ENCODE assay signal across 25 cellular contexts in the genomic region with DNA sequence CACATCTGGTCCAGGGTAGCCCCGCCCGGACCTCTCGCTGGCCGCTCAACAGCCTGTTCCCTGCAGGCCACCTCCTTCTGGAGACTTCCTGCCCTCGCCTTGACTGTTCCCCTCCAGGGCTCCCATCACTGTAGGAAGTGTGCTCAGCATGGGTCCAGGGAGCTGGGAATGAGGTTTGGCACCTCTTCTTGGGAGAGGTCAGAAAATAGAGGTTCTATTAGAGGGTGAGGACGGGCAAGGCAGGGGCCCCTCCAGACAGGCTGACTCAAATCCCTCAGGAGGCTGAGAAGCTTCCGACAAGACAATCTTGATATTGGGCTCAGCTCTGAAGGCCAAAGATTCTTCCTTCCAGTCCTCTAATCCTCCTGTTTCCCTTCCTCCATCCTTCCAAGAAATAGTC. TPM values are rescaled to one million over a fixed set of nuclear protein-coding genes. Genes with fewer than 3 reads are reported as not detected.
A peak's percentile ranks its signal among the peaks of the same experiment; 100 is the strongest.
DNase-seq lines count a peak whose midpoint lies in the region; ATAC-seq, FAIRE-seq and TF ChIP-seq lines count a peak whose summit lies in the region.
"Had no signal": no experiment of that assay in that cellular context is flagged by ENCODE, and none has a peak within 500 bp of the region (broad histone marks: within the 10 kb centered on the region; RNA-seq: fewer than 3 reads in every experiment).

No MANE protein-coding gene starts in this region.

- H3K27ac Mint-ChIP-seq in astrocyte (ENCODE audit: unreplicated experiment) = no peak overlapping the region
- no peak overlapping the region for H3K27ac Mint-ChIP-seq in CD4-positive, alpha-beta T cell
- H3K27ac Mint-ChIP-seq: activated naive CD4-positive, alpha-beta T cell treated with anti-CD3 and anti-CD28 coated beads, Interleukin-2, amount 50 U/mL, for 72 hours; HFFc6; naive B cell had no signal

- TF ChIP-seq EP300 in gastroesophageal sphincter (IDR thresholded peaks at IDR 0.05) (no peak), ovary (IDR thresholded peaks at IDR 0.05) (no peak)

- H3K27ac ChIP-seq in GM23248 = no peak overlapping the region
- H3K27ac ChIP-seq in astrocyte (ENCODE audit: low read depth, low read length) = no peak overlapping the region
- peak overlapping the region in 3 of 4 donors; percentile 4 to 31 (median 11) for H3K27ac ChIP-seq in gastroesophageal sphincter
- H3K27ac ChIP-seq in ovary = no peak overlapping the region
- H3K27ac ChIP-seq in CD4-positive, alpha-beta T cell (ENCODE audit: low read depth, low read length) = no peak overlapping the region

- TF ChIP-seq POLR2A in gastroesophageal sphincter (IDR thresholded peaks at IDR 0.05) (no peak), ovary (IDR thresholded peaks at IDR 0.05) (no peak)

- H3K9ac ChIP-seq in GM23248 = no peak overlapping the region
- no peak overlapping the region for H3K9ac ChIP-seq in astrocyte (ENCODE audit: low read length)

- peaks cover 4% of the 10 kb centered on the region for H3K27me3 Mint-ChIP-seq in astrocyte (ENCODE audit: low read depth, unreplicated experiment)
- peaks cover 6% of the 10 kb centered on the region for H3K27me3 Mint-ChIP-seq in CD4-positive, alpha-beta T cell

- TF ChIP-seq CTCF in astrocyte (IDR thresholded peaks at IDR 0.05; ENCODE audit: insufficient read depth, low read depth, low read length) = no peak
- TF ChIP-seq CTCF in gastroesophageal sphincter (IDR thresholded peaks at IDR 0.05) = no peak
- TF ChIP-seq CTCF in ovary (IDR thresholded peaks at IDR 0.05) = no peak
- no peak for TF ChIP-seq CTCF in CD4-positive, alpha-beta T cell (IDR thresholded peaks at IDR 0.05)

- no peaks in the 10 kb centered on the region for H4K20me1 ChIP-seq in GM23248 (ENCODE audit: insufficient read depth)
- H4K20me1 ChIP-seq in astrocyte (ENCODE audit: insufficient read depth, low read length) = no peaks in the 10 kb centered on the region

- H3K79me2 ChIP-seq in GM23248 (ENCODE audit: insufficient read depth) (no peaks in the 10 kb centered on the region), astrocyte (ENCODE audit: insufficient read depth, low read length) (no peaks in the 10 kb centered on the region)

- intact Hi-C loops in ovary (cut with DNase I) = no loop called here
- intact Hi-C loops in CD4-positive, alpha-beta T cell (cut with DNase I, micrococcal nuclease) = no loop called here

- H3K9me2 ChIP-seq in GM23248 (ENCODE audit: insufficient read depth) = no peaks in the 10 kb centered on the region

- in situ Hi-C loops in GM23248 (cut with MboI) = no loop called here

- peaks cover 17% of the 10 kb centered on the region for H3F3A ChIP-seq in GM23248 (ENCODE audit: insufficient read depth)

- no peak for FAIRE-seq in astrocyte (lab: Jason Lieb, UNC)

- H3K4me3 ChIP-seq in GM23248 (no peak overlapping the region), astrocyte (ENCODE audit: insufficient read depth, low read depth, low read length) (no peak overlapping the region), gastroesophageal sphincter (no peak overlapping the region), ovary (no peak overlapping the region)
- H3K4me3 ChIP-seq: breast epithelium, heart right ventricle had no signal

- no peak overlapping the region for H3K4me2 ChIP-seq in GM23248 (ENCODE audit: unreplicated experiment)
- H3K4me2 ChIP-seq in astrocyte (ENCODE audit: low read length) = no peak overlapping the region

- WGBS in GM23248 (ENCODE audit: low coverage in 1 of 2, low lambda C conversion rate in 2 of 2, missing lambda C conversion rate in 2 of 2), 2 experiments = 69 to 75% methylated on average over 7 of the region's 7 CpGs
- WGBS in gastroesophageal sphincter (ENCODE audit: low coverage in 1 of 2), 2 donors = 60% methylated on average over 5 of the region's 7 CpGs; no CpG with 5 or more reads in 1 of the 2 donors
- WGBS in ovary, 3 donors = 68 to 85% (median 74%) methylated on average over 7 of the region's 7 CpGs

- H3K36me3 ChIP-seq in GM23248 (ENCODE audit: low read depth) (no peaks in the 10 kb centered on the region), astrocyte (ENCODE audit: insufficient read depth, low read length) (no peaks in the 10 kb centered on the region), gastroesophageal sphincter (no peaks in the 10 kb centered on the region), ovary (no peaks in the 10 kb centered on the region)
- H3K36me3 ChIP-seq: breast epithelium, heart right ventricle had no signal

- ATAC-seq in gastroesophageal sphincter = no peak
- ATAC-seq in CD4-positive, alpha-beta T cell (ENCODE audit: poor library complexity) = no peak
- ATAC-seq: activated naive CD4-positive, alpha-beta T cell treated with anti-CD3 and anti-CD28 coated beads, Interleukin-2, amount 50 U/mL, for 72 hours had no signal

- no peak overlapping the region for H2AFZ ChIP-seq in GM23248
- H2AFZ ChIP-seq in astrocyte (ENCODE audit: low read depth, low read length) = no peak overlapping the region

- H3K27me3 ChIP-seq in GM23248 (replicated peaks; ENCODE audit: insufficient read depth) = no peaks in the 10 kb centered on the region
- no peaks in the 10 kb centered on the region for H3K27me3 ChIP-seq in astrocyte (ENCODE audit: insufficient read depth, low read length)
- H3K27me3 ChIP-seq in gastroesophageal sphincter = no peaks in the 10 kb centered on the region
- H3K27me3 ChIP-seq in ovary = no peaks in the 10 kb centered on the region
- H3K27me3 ChIP-seq in CD4-positive, alpha-beta T cell (ENCODE audit: control insufficient read depth, insufficient read depth, low read length) = no peaks in the 10 kb centered on the region
- H3K27me3 ChIP-seq: breast epithelium, heart right ventricle had no signal

- H3K4me3 Mint-ChIP-seq in astrocyte (ENCODE audit: unreplicated experiment) = no peak overlapping the region
- no peak overlapping the region for H3K4me3 Mint-ChIP-seq in CD4-positive, alpha-beta T cell
- H3K4me3 Mint-ChIP-seq: HFFc6, naive B cell had no signal

- DNase-seq in GM23248 (peak; percentile 29), astrocyte (ENCODE audit: low read depth) (peak; percentile 2), smooth muscle cell of the brain vasculature (ENCODE audit: low read depth, low spot score) (peak; percentile 83), ovary (no peak)
- DNase-seq in activated CD8-positive, alpha-beta memory T cell treated with anti-CD3 and anti-CD28 coated beads, Interleukin-2, amount 50 U/mL, for 4 hours = no peak
- no peak for DNase-seq in effector CD4-positive, alpha-beta T cell
- DNase-seq in CD4-positive, alpha-beta T cell = no peak
- DNase-seq: activated CD4-positive, CD25-positive, alpha-beta regulatory T cell; activated CD8-positive, alpha-beta memory T cell treated with anti-CD3 and anti-CD28 coated beads for 24 hours; Caco-2; effector CD8-positive, alpha-beta T cell; EL; HFFc6; naive B cell; NCI-H1417; NCI-H2171; OCI-M1; SIG-M5 had no signal

- no peaks in the 10 kb centered on the region for H3K36me3 Mint-ChIP-seq in astrocyte (ENCODE audit: low read depth, unreplicated experiment)
- no peaks in the 10 kb centered on the region for H3K36me3 Mint-ChIP-seq in CD4-positive, alpha-beta T cell (ENCODE audit: low read depth)
- H3K36me3 Mint-ChIP-seq: activated naive CD4-positive, alpha-beta T cell treated with anti-CD3 and anti-CD28 coated beads, Interleukin-2, amount 50 U/mL, for 72 hours; naive B cell had no signal

- no peaks in the 10 kb centered on the region for H3K9me3 Mint-ChIP-seq in astrocyte (ENCODE audit: unreplicated experiment)
- no peaks in the 10 kb centered on the region for H3K9me3 Mint-ChIP-seq in CD4-positive, alpha-beta T cell
- H3K9me3 Mint-ChIP-seq: activated naive CD4-positive, alpha-beta T cell treated with anti-CD3 and anti-CD28 coated beads, Interleukin-2, amount 50 U/mL, for 72 hours; naive B cell had no signal

- CTCF ChIA-PET in CD4-positive, alpha-beta T cell (lab: Charles Lee) = no interaction called here

- POLR2A ChIA-PET in CD4-positive, alpha-beta T cell (lab: Charles Lee) = no interaction called here

- H3K4me1 ChIP-seq in GM23248 (ENCODE audit: insufficient read depth) (peaks cover 38% of the 10 kb centered on the region), astrocyte (ENCODE audit: insufficient read depth, low read length) (peaks cover 35% of the 10 kb centered on the region), gastroesophageal sphincter (peaks cover 0 to 93% (median 48%) of the 10 kb centered on the region in 3 donors), ovary (ENCODE audit: insufficient read depth) (no peaks in the 10 kb centered on the region)

- no peaks in the 10 kb centered on the region for H3K9me3 ChIP-seq in GM23248 (ENCODE audit: low read depth)
- H3K9me3 ChIP-seq in astrocyte (ENCODE audit: insufficient read depth, low read depth, low read length) = no peaks in the 10 kb centered on the region
- H3K9me3 ChIP-seq in gastroesophageal sphincter = no peaks in the 10 kb centered on the region
- no peaks in the 10 kb centered on the region for H3K9me3 ChIP-seq in ovary
- H3K9me3 ChIP-seq in CD4-positive, alpha-beta T cell (ENCODE audit: control insufficient read depth, low read length) = no peaks in the 10 kb centered on the region
- H3K9me3 ChIP-seq: breast epithelium, Caco-2, heart right ventricle had no signal

- H3K4me1 Mint-ChIP-seq in astrocyte (ENCODE audit: low read depth, unreplicated experiment) = peaks cover 37% of the 10 kb centered on the region
- peaks cover 38% of the 10 kb centered on the region for H3K4me1 Mint-ChIP-seq in CD4-positive, alpha-beta T cell (ENCODE audit: low read depth)

RNA-seq across cellular contexts. Expression of gene CMKLR1, which starts 30.7 kb away (rescaled TPM):
- 2.9 and 4.9 TPM in 2 replicates for total RNA-seq in GM23248 (2014; rRNA removed; shearing (Covaris generic))
- polyA plus RNA-seq in GM23248 (2016; fragmentation: Nextera tagmentation; extraction: Ambion mirVana) = 1.9 and 2.2 TPM in 2 replicates
- 0.57 and 2.2 TPM in 2 replicates for total RNA-seq in astrocyte
- 10 to 100 TPM in 3 of 4 donors, 1 to 10 TPM in 1; 9.7 to 25.4 (median 13.0) TPM for total RNA-seq in gastroesophageal sphincter
- 1 to 10 TPM; 1.4 to 8.4 (median 2.3) TPM for total RNA-seq in ovary
- polyA plus RNA-seq in ovary = 10 to 100 TPM in 1 of 2 donors, 1 to 10 TPM in 1; 3.1 to 28.3 TPM
- total RNA-seq in CD4-positive, alpha-beta T cell = not detected
- total RNA-seq: activated naive CD4-positive, alpha-beta T cell treated with anti-CD3 and anti-CD28 coated beads, Interleukin-2, amount 50 U/mL, for 72 hours; Caco-2; fibroblast of lung; HFFc6; lung microvascular endothelial cell; T-helper 1 cell treated with Interleukin-12 subunit alpha and Interleukin-12 subunit beta and Interleukin-4 antibody, amounts not matched to agents 30 ng/mL and 1 ng/mL, for 36 hours had no signal

Comparison
In these comparisons a context has a peak if more than half of its experiments do, and no peak if none do; other contexts are left out.
1. DNase-seq: peak in GM23248 (single experiment), astrocyte (single experiment) and smooth muscle cell of the brain vasculature (single experiment); none in activated CD8-positive, alpha-beta memory T cell treated with anti-CD3 and anti-CD28 coated beads, Interleukin-2, amount 50 U/mL, for 4 hours (single experiment), ovary (0 of 5), effector CD4-positive, alpha-beta T cell (single experiment) and CD4-positive, alpha-beta T cell (0 of 10).
2. H3K27ac ChIP-seq: peak in gastroesophageal sphincter (3 of 4); none in GM23248 (single experiment), astrocyte (single experiment), ovary (0 of 2) and CD4-positive, alpha-beta T cell (single experiment).